Comparison of ENCODE assay signal across 1 cellular context in genomic region chr6:144341831-144342527, GRCh38.
A peak's percentile ranks its signal among the peaks of the same experiment; 100 is the strongest.
TF ChIP-seq lines count a peak whose summit lies in the region.

No MANE protein-coding gene starts in this region.

TF ChIP-seq in HepG2, 621 proteins besides CTCF, POLR2A, EP300 and RAD21 (continued from another document and continues in another):
- TF ChIP-seq ZNF280D (CRISPR knock-in tag; IDR thresholded peaks at IDR 0.05) (0 out of 2 replicates have a peak, but pooled peaks have one; percentile 36), MLXIP (CRISPR knock-in tag; IDR thresholded peaks at IDR 0.05; ENCODE audit: borderline replicate concordance) (no peak), GATAD2A (CRISPR knock-in tag; IDR thresholded peaks at IDR 0.05) (no peak), CHD2 (IDR thresholded peaks at IDR 0.05; ENCODE audit: low read depth, low read length) (no peak), JUNB (CRISPR knock-in tag; IDR thresholded peaks at IDR 0.05; ENCODE audit: borderline replicate concordance) (peak; percentile 54; the same call in 1 of the 2 replicates), ZNF136 (CRISPR knock-in tag; IDR thresholded peaks at IDR 0.05; ENCODE audit: low read depth) (no peak), ESRRA (CRISPR knock-in tag; IDR thresholded peaks at IDR 0.05; ENCODE audit: low read depth) (no peak), ZNF17 (CRISPR knock-in tag; IDR thresholded peaks at IDR 0.05) (no peak), ZNF253 (CRISPR knock-in tag; IDR thresholded peaks at IDR 0.05; ENCODE audit: borderline replicate concordance) (no peak), RBM39 (IDR thresholded peaks at IDR 0.05; ENCODE audit: low read depth, low read length, poor library complexity, severe bottlenecking) (no peak), ZXDC (CRISPR knock-in tag; IDR thresholded peaks at IDR 0.05) (no peak), SIN3A (IDR thresholded peaks at IDR 0.05; ENCODE audit: borderline replicate concordance, low read depth, low read length) (no peak), ZNF264 (CRISPR knock-in tag; IDR thresholded peaks at IDR 0.05) (no peak), ZNF138 (CRISPR knock-in tag; IDR thresholded peaks at IDR 0.05; ENCODE audit: low read depth) (no peak), RARG (CRISPR knock-in tag; IDR thresholded peaks at IDR 0.05; ENCODE audit: low read depth) (0 out of 2 replicates have a peak, but pooled peaks have one; percentile 62), ZNF800 (CRISPR knock-in tag; IDR thresholded peaks at IDR 0.05) (0 out of 2 replicates have a peak, but pooled peaks have one; percentile 29), FOXK1 (CRISPR knock-in tag; IDR thresholded peaks at IDR 0.05; ENCODE audit: borderline replicate concordance, low read depth) (no peak), NFE2 (CRISPR knock-in tag; IDR thresholded peaks at IDR 0.05) (peak; percentile 75; the same call in 1 of the 2 replicates), GABPA (IDR thresholded peaks at IDR 0.05; ENCODE audit: low read depth, low read length) (no peak), GABPA (CRISPR knock-in tag; IDR thresholded peaks at IDR 0.05; ENCODE audit: low read depth) (no peak), ELK4 (CRISPR knock-in tag; IDR thresholded peaks at IDR 0.05; ENCODE audit: borderline replicate concordance) (no peak), ARNTL (CRISPR knock-in tag; IDR thresholded peaks at IDR 0.05) (0 out of 2 replicates have a peak, but pooled peaks have one; percentile 41), GPBP1L1 (CRISPR knock-in tag; IDR thresholded peaks at IDR 0.05) (no peak), POGZ (CRISPR knock-in tag; IDR thresholded peaks at IDR 0.05) (peak; percentile 48; the same call in 1 of the 2 replicates), HMG20A (CRISPR knock-in tag; IDR thresholded peaks at IDR 0.05; ENCODE audit: borderline replicate concordance) (no peak), NR2F1 (CRISPR knock-in tag; IDR thresholded peaks at IDR 0.05) (0 out of 4 replicates have a peak, but pooled peaks of 1 of the 2 experiments have one; percentile 21), FOXP4 (CRISPR knock-in tag; IDR thresholded peaks at IDR 0.05) (0 out of 2 replicates have a peak, but pooled peaks have one; percentile 42), SMAD1 (CRISPR knock-in tag; IDR thresholded peaks at IDR 0.05; ENCODE audit: borderline replicate concordance, low read depth) (no peak), HNRNPK (IDR thresholded peaks at IDR 0.05; ENCODE audit: low read depth, low read length, poor library complexity, severe bottlenecking) (no peak), ZBTB49 (CRISPR knock-in tag; IDR thresholded peaks at IDR 0.05; ENCODE audit: borderline replicate concordance) (no peak), PHF21A (CRISPR knock-in tag; IDR thresholded peaks at IDR 0.05) (no peak), PRDM15 (CRISPR knock-in tag; IDR thresholded peaks at IDR 0.05) (no peak), SMAD9 (CRISPR knock-in tag; IDR thresholded peaks at IDR 0.05) (no peak), SRY (CRISPR knock-in tag; IDR thresholded peaks at IDR 0.05) (no peak), MED8 (CRISPR knock-in tag; IDR thresholded peaks at IDR 0.05; ENCODE audit: insufficient replicate concordance) (no peak), MAFG (CRISPR knock-in tag; IDR thresholded peaks at IDR 0.05) (peak; percentile 94), TRIM24 (CRISPR knock-in tag; IDR thresholded peaks at IDR 0.05) (no peak), ATF7-NPFF (CRISPR knock-in tag; IDR thresholded peaks at IDR 0.05; ENCODE audit: low read depth) (no peak)
